In genomic region chr19:54738306-54738705, GRCh38 we compare ENCODE assay signal across 10 cellular contexts. TPM values are rescaled to one million over a fixed set of nuclear protein-coding genes. Genes with fewer than 3 reads are reported as not detected.
"Had no signal": no experiment of that assay in that cellular context is flagged by ENCODE, and none has a peak within 500 bp of the region (broad histone marks: within the 10 kb centered on the region; RNA-seq: fewer than 3 reads in every experiment).

TSS of gene KIR2DL3 (plus strand) at chr19:54738513. CDS start at chr19:54738546, 33 bp downstream.

RNA-seq across cellular contexts. Expression of gene KIR2DL3, which starts in this region (rescaled TPM):
- total RNA-seq: activated B cell treated with CpG ODN at 0.5 μM for 24 hours; activated CD4-positive, alpha-beta memory T cell treated with anti-CD3 and anti-CD28 coated beads for 36 hours; activated CD4-positive, alpha-beta memory T cell treated with anti-CD3 and anti-CD28 coated beads, Interleukin-2, amount 10 ng/mL, durations not matched to agents 7 days and 5 days; activated CD4-positive, alpha-beta T cell treated with anti-CD3 and anti-CD28 coated beads for 36 hours; activated CD4-positive, alpha-beta T cell treated with anti-CD3 and anti-CD28 coated beads, Interleukin-2, amount 10 ng/mL, durations not matched to agents 24 days and 14 days; activated CD4-positive, alpha-beta T cell treated with anti-CD3 and anti-CD28 coated beads, Interleukin-2, amount 10 ng/mL, durations not matched to agents 7 days and 5 days; activated CD8-positive, alpha-beta T cell treated with anti-CD3 and anti-CD28 coated beads for 36 hours; T-helper 1 cell treated with Interleukin-12 subunit alpha and Interleukin-12 subunit beta and Interleukin-4 antibody, amounts not matched to agents 30 ng/mL and 1 ng/mL, for 36 hours; T-helper 17 cell; WTC11 had no signal
